8 cellular contexts compared by ENCODE assay signal in the genomic region with DNA sequence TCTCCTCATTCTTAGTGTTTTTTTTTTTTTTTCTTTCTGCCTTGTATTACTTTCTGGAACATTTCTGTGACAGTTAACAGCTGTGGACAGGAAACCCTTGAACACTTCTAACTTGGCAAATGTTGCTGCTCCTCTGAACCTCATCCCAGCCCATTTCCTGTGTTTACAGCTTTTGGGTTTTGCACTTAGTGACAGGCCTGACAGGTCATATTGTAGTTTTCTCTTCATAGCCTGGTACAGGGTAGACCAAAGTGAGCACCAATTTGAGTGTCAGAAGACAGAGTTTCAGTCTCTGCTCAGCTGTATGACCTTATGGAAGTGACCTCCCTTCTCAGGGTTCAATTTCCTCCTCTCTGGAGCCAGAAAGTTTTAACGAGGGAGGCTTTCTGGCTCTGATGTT.
A peak's percentile ranks its signal among the peaks of the same experiment; 100 is the strongest.
DNase-seq lines count a peak whose midpoint lies in the region; ATAC-seq and TF ChIP-seq lines count a peak whose summit lies in the region.

No MANE protein-coding gene starts in this region.

- H3K27ac Mint-ChIP-seq in type B pancreatic cell, result no peak overlapping the region

- H3K27me3 Mint-ChIP-seq in type B pancreatic cell, result no peaks in the 10 kb centered on the region

- ATAC-seq in HG03135 (IDR thresholded peaks at IDR 0.05; ENCODE audit: unreplicated experiment), result peak; percentile 66

- no peaks in the 10 kb centered on the region for H3K79me2 ChIP-seq in fibroblast of lung (ENCODE audit: control insufficient read depth, insufficient read depth, low read length)

- no peak overlapping the region for H3K27ac ChIP-seq in fibroblast of lung (ENCODE audit: insufficient read depth, low read length)

- peak; percentile 24 for DNase-seq in stimulated activated CD8-positive, alpha-beta memory T cell treated with anti-CD3 and anti-CD28 coated beads, Interleukin-12 subunit alpha, Interleukin-12 subunit beta, amount 100 ng/mL, for 1 hour (ENCODE audit: low read depth)
- no peak for DNase-seq in stimulated activated CD8-positive, alpha-beta memory T cell treated with anti-CD3 and anti-CD28 coated beads, Interleukin-4, amount 100 ng/mL, for 48 hours
- DNase-seq in activated CD4-positive, alpha-beta T cell treated with anti-CD3 and anti-CD28 coated beads for 1 hour, result peak; percentile 22
- DNase-seq in fibroblast of lung (ENCODE audit: low read depth in 2 of 2) (peak; percentile 70 to 86), type B pancreatic cell (ENCODE audit: extremely low spot score, unreplicated experiment) (no peak), T-helper 9 cell (no peak)
- peak; percentile 38 for DNase-seq in stimulated activated CD4-positive, alpha-beta T cell treated with anti-CD3 and anti-CD28 coated beads, Interleukin-1b, Interleukin-23, amount 100 ng/mL, for 48 hours

- no peak overlapping the region for H3K4me3 Mint-ChIP-seq in type B pancreatic cell

- H3K9me3 Mint-ChIP-seq in type B pancreatic cell, result no peaks in the 10 kb centered on the region

- H3K9me3 ChIP-seq in fibroblast of lung (ENCODE audit: control insufficient read depth, insufficient read depth, low read depth, low read length), result no peaks in the 10 kb centered on the region

- H4K20me1 ChIP-seq in fibroblast of lung (ENCODE audit: control insufficient read depth, extremely low read depth, insufficient read depth, low read length), result no peaks in the 10 kb centered on the region

- H3K4me2 ChIP-seq in fibroblast of lung (ENCODE audit: extremely low read depth, insufficient read depth, low read length), result peak overlapping the region; percentile 29

- peaks cover 10% of the 10 kb centered on the region for H3K4me1 ChIP-seq in fibroblast of lung (ENCODE audit: control insufficient read depth, extremely low read depth, insufficient read depth, low read length)

- H3K9ac ChIP-seq in fibroblast of lung (ENCODE audit: insufficient read depth, low read length), result no peak overlapping the region

- no peaks in the 10 kb centered on the region for H3K27me3 ChIP-seq in fibroblast of lung (ENCODE audit: control insufficient read depth, insufficient read depth, low read length)

- no peaks in the 10 kb centered on the region for H3K36me3 ChIP-seq in fibroblast of lung (ENCODE audit: control insufficient read depth, insufficient read depth, low read length)

- H3K4me3 ChIP-seq in fibroblast of lung (replicated peaks in 1 of 4; ENCODE audit: control extremely low read depth in 1 of 4, insufficient read depth in 1 of 4, low read depth in 3 of 4, low read length in 4 of 4), result no peak overlapping the region

- H3K4me1 Mint-ChIP-seq in type B pancreatic cell (ENCODE audit: unreplicated experiment), result peaks cover 14% of the 10 kb centered on the region

- no peaks in the 10 kb centered on the region for H3K36me3 Mint-ChIP-seq in type B pancreatic cell

- no peak overlapping the region for H2AFZ ChIP-seq in fibroblast of lung (ENCODE audit: low read length)

- TF ChIP-seq CTCF in fibroblast of lung (conservative IDR thresholded peaks at IDR 0.05 in 1 of 2, IDR thresholded peaks at IDR 0.05 in 1 of 2; ENCODE audit: low read depth in 1 of 2, low read length in 2 of 2) (no peak), type B pancreatic cell (conservative IDR thresholded peaks at IDR 0.05) (no peak)

Comparison
In these comparisons a context has a peak if more than half of its experiments do, and no peak if none do; other contexts are left out.
1. DNase-seq: peak in stimulated activated CD8-positive, alpha-beta memory T cell treated with anti-CD3 and anti-CD28 coated beads, Interleukin-12 subunit alpha, Interleukin-12 subunit beta, amount 100 ng/mL, for 1 hour (single experiment), activated CD4-positive, alpha-beta T cell treated with anti-CD3 and anti-CD28 coated beads for 1 hour (single experiment), fibroblast of lung (2 of 2) and stimulated activated CD4-positive, alpha-beta T cell treated with anti-CD3 and anti-CD28 coated beads, Interleukin-1b, Interleukin-23, amount 100 ng/mL, for 48 hours (single experiment); none in stimulated activated CD8-positive, alpha-beta memory T cell treated with anti-CD3 and anti-CD28 coated beads, Interleukin-4, amount 100 ng/mL, for 48 hours (single experiment), type B pancreatic cell (single experiment) and T-helper 9 cell (single experiment).